In genomic region chr7:48011323-48011722, GRCh38 we compare ENCODE assay signal across 25 cellular contexts. TPM values are rescaled to one million over a fixed set of nuclear protein-coding genes. Genes with fewer than 3 reads are reported as not detected.
"Had no signal": no experiment of that assay in that cellular context is flagged by ENCODE, and none has a peak within 500 bp of the region (broad histone marks: within the 10 kb centered on the region; RNA-seq: fewer than 3 reads in every experiment).

No MANE protein-coding gene starts in this region.

- DNase-seq: activated CD4-positive, alpha-beta T cell treated with anti-CD3 and anti-CD28 coated beads for 36 hours; activated CD4-positive, alpha-beta T cell treated with anti-CD3 and anti-CD28 coated beads, Interleukin-2, amount 50 U/mL, for 48 hours; activated gamma-delta T cell treated with Interleukin-2 at 50 U/mL for 16 hours; endodermal cell; foreskin fibroblast; hypothalamus; midbrain; occipital lobe; right cardiac atrium; stomach; testis had no signal

- H3K27me3 Mint-ChIP-seq: type B pancreatic cell had no signal

- H3K27me3 ChIP-seq: cardiac muscle cell, testis had no signal

- H3K4me1 Mint-ChIP-seq: activated CD4-positive, alpha-beta T cell treated with anti-CD3 and anti-CD28 coated beads for 36 hours had no signal

- H3K27ac ChIP-seq: cardiac muscle cell, epithelial cell of prostate, prostate gland, stomach, testis had no signal

- H3K36me3 Mint-ChIP-seq: activated naive CD8-positive, alpha-beta T cell; type B pancreatic cell; WTC11 had no signal

- H3K9me3 Mint-ChIP-seq: activated T-helper 1 cell treated with anti-CD3 and anti-CD28 coated beads, Interleukin-12 subunit alpha, Interleukin-12 subunit beta, Interleukin-2, Interleukin-4 antibody, amounts not matched to agents 30 ng/mL and 10 ng/mL and 1 ng/mL, durations not matched to agents 14 hours and 24 hours and 36 hours; T-helper 2 cell treated with Interferon-gamma antibody and Interleukin-4, amounts not matched to agents 5 μg/mL and 100 μg/mL, for 36 hours; type B pancreatic cell had no signal

- H3K36me3 ChIP-seq: cardiac muscle cell, prostate gland, stomach had no signal

- H3K4me1 ChIP-seq: prostate gland, stomach, testis had no signal

- H3K4me3 Mint-ChIP-seq: activated CD4-positive, alpha-beta T cell treated with anti-CD3 and anti-CD28 coated beads for 36 hours; activated naive CD8-positive, alpha-beta T cell; activated T-helper 1 cell treated with anti-CD3 and anti-CD28 coated beads, Interleukin-12 subunit alpha, Interleukin-12 subunit beta, Interleukin-2, Interleukin-4 antibody, amounts not matched to agents 30 ng/mL and 10 ng/mL and 1 ng/mL, durations not matched to agents 14 hours and 24 hours and 36 hours; endodermal cell; T-helper 2 cell treated with Interferon-gamma antibody and Interleukin-4, amounts not matched to agents 5 μg/mL and 100 μg/mL, for 36 hours; type B pancreatic cell; WTC11 had no signal

- ATAC-seq: activated CD4-positive, alpha-beta T cell treated with anti-CD3 and anti-CD28 coated beads for 36 hours; right cardiac atrium; WTC11 had no signal

- H3K4me3 ChIP-seq: cardiac muscle cell, lung, prostate gland, stomach, testis had no signal

- H3K9me3 ChIP-seq: prostate gland, stomach, testis had no signal

- H3K27ac Mint-ChIP-seq: activated naive CD8-positive, alpha-beta T cell; activated T-helper 1 cell treated with anti-CD3 and anti-CD28 coated beads, Interleukin-12 subunit alpha, Interleukin-12 subunit beta, Interleukin-2, Interleukin-4 antibody, amounts not matched to agents 30 ng/mL and 10 ng/mL and 1 ng/mL, durations not matched to agents 14 hours and 24 hours and 36 hours; endodermal cell; T-helper 2 cell treated with Interferon-gamma antibody and Interleukin-4, amounts not matched to agents 5 μg/mL and 100 μg/mL, for 36 hours; type B pancreatic cell; WTC11 had no signal

RNA-seq across cellular contexts. Expression of gene SUN3, which starts 17.6 kb away (rescaled TPM):
- total RNA-seq: activated CD4-positive, alpha-beta T cell treated with anti-CD3 and anti-CD28 coated beads for 36 hours; activated T-helper 1 cell treated with anti-CD3 and anti-CD28 coated beads, Interleukin-12 subunit alpha, Interleukin-12 subunit beta, Interleukin-2, Interleukin-4 antibody, amounts not matched to agents 30 ng/mL and 10 ng/mL and 1 ng/mL, durations not matched to agents 14 hours and 24 hours and 36 hours; cardiac muscle cell; chondrocyte; dermis microvascular lymphatic vessel endothelial cell; endodermal cell; lung; occipital lobe; right cardiac atrium; skeletal muscle tissue; stomach; WTC11 had no signal
- polyA plus RNA-seq: keratinocyte, neural cell, right cardiac atrium, stomach had no signal

RNA-seq across cellular contexts. Expression of gene C7orf57, which starts 24.0 kb away (rescaled TPM):
- total RNA-seq: cardiac muscle cell, chondrocyte, right cardiac atrium, skeletal muscle tissue, stomach had no signal
- polyA plus RNA-seq: neural cell, right cardiac atrium had no signal
